ENCODE assay signal across 11 cellular contexts in the genomic region with DNA sequence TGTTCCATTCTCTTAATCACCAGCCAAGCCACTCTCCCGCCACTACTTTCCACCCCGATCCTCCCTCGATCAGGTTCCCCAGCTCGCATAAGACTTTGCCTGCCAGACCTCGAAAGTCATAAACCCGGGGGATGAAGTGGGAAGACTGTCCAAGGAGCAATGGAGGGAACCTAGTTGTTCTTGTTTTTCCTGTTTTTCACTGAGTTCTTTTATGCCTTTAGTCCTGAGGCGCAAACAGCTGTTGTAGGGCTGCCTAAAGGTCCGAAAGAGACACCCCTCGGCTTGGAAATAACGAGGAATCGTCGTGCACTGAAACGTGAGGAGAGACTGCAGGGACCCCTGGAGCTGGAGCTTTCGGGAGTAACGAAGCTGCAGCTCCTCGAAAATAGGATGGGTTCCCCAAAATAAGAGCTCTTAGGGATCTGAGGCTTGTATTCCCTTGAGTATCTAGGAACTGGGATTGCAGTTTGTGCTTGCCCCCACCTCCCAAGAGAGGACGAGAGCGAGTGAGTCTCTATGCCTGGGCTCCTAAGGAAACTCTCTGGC. TPM values are rescaled to one million over a fixed set of nuclear protein-coding genes. Genes with fewer than 3 reads are reported as not detected.
A peak's percentile ranks its signal among the peaks of the same experiment; 100 is the strongest.
DNase-seq lines count a peak whose midpoint lies in the region; ATAC-seq, FAIRE-seq and TF ChIP-seq lines count a peak whose summit lies in the region.
"Had no signal": no experiment of that assay in that cellular context is flagged by ENCODE, and none has a peak within 500 bp of the region (broad histone marks: within the 10 kb centered on the region; RNA-seq: fewer than 3 reads in every experiment).

No MANE protein-coding gene starts in this region.

- no peak for TF ChIP-seq POLR2A in GM12892 (IDR thresholded peaks at IDR 0.05; ENCODE audit: low read depth, low read length)

- H3K9me3 ChIP-seq in SJCRH30 (replicated peaks), result no peaks in the 10 kb centered on the region
- H3K9me3 ChIP-seq in iPS-15b (ENCODE audit: control insufficient read depth, insufficient read depth, low read length), result no peaks in the 10 kb centered on the region
- H3K9me3 ChIP-seq in subcutaneous abdominal adipose tissue (ENCODE audit: control insufficient read depth in 5 of 5, low read length in 5 of 5), result peaks cover 0 to 2% (median 0%) of the 10 kb centered on the region in 5 donors
- H3K9me3 ChIP-seq: upper lobe of right lung had no signal

- H3K9ac ChIP-seq in iPS-15b (ENCODE audit: low read depth, low read length) (no peak overlapping the region), subcutaneous abdominal adipose tissue (ENCODE audit: low read length in 5 of 5) (no peak overlapping the region)

- H3K27me3 Mint-ChIP-seq in activated T-cell treated with anti-CD3 and anti-CD28 coated beads, Interleukin-2, amount 50 U/mL, for 72 hours (ENCODE audit: low read depth), result peaks cover 90% of the 10 kb centered on the region

- no peaks in the 10 kb centered on the region for H3K9me3 Mint-ChIP-seq in activated T-cell treated with anti-CD3 and anti-CD28 coated beads, Interleukin-2, amount 50 U/mL, for 72 hours

- H3K4me3 Mint-ChIP-seq in activated T-cell treated with anti-CD3 and anti-CD28 coated beads, Interleukin-2, amount 50 U/mL, for 72 hours, result peak overlapping the region; percentile 66 to 74

- no peak overlapping the region for H3K27ac Mint-ChIP-seq in activated T-cell treated with anti-CD3 and anti-CD28 coated beads, Interleukin-2, amount 50 U/mL, for 72 hours

- no peaks in the 10 kb centered on the region for H3K4me1 ChIP-seq in SJCRH30
- H3K4me1 ChIP-seq in iPS-15b (ENCODE audit: control insufficient read depth, insufficient read depth, low read length), result peaks cover 3% of the 10 kb centered on the region
- H3K4me1 ChIP-seq in subcutaneous abdominal adipose tissue (ENCODE audit: control insufficient read depth in 5 of 5, insufficient read depth in 5 of 5, low read length in 5 of 5), result peaks cover 0 to 47% (median 33%) of the 10 kb centered on the region in 5 donors

- no peaks in the 10 kb centered on the region for H3K27me3 ChIP-seq in SJCRH30
- peaks cover 95% of the 10 kb centered on the region for H3K27me3 ChIP-seq in iPS-15b (ENCODE audit: control insufficient read depth, insufficient read depth, low read length)
- peaks cover 86 to 98% (median 93%) of the 10 kb centered on the region in 5 donors for H3K27me3 ChIP-seq in subcutaneous abdominal adipose tissue (ENCODE audit: control insufficient read depth in 5 of 5, insufficient read depth in 4 of 5, low read length in 5 of 5)

- ATAC-seq in activated T-cell treated with anti-CD3 and anti-CD28 coated beads, Interleukin-2, amount 50 U/mL, for 72 hours (replicated peaks in 1 of 2), result no peak
- ATAC-seq in HG03432 (IDR thresholded peaks at IDR 0.05; ENCODE audit: unreplicated experiment) (no peak), GM18870 (IDR thresholded peaks at IDR 0.05; ENCODE audit: unreplicated experiment) (no peak)

- H3K36me3 ChIP-seq in SJCRH30, result no peaks in the 10 kb centered on the region
- H3K36me3 ChIP-seq in iPS-15b (ENCODE audit: control insufficient read depth, insufficient read depth, low read length), result no peaks in the 10 kb centered on the region
- H3K36me3 ChIP-seq in subcutaneous abdominal adipose tissue (ENCODE audit: control insufficient read depth in 5 of 5, insufficient read depth in 5 of 5, low read length in 5 of 5), result no peaks in the 10 kb centered on the region
- H3K36me3 ChIP-seq: upper lobe of right lung had no signal

- H3K36me3 Mint-ChIP-seq in activated T-cell treated with anti-CD3 and anti-CD28 coated beads, Interleukin-2, amount 50 U/mL, for 72 hours (ENCODE audit: insufficient read depth in 2 of 2), result peaks cover 0 to 2% of the 10 kb centered on the region in 2 donors

- H3K27ac ChIP-seq in SJCRH30 (peak overlapping the region; percentile 65), subcutaneous abdominal adipose tissue (ENCODE audit: low read depth, low read length) (no peak overlapping the region)
- H3K27ac ChIP-seq: upper lobe of right lung had no signal

- H3K4me1 Mint-ChIP-seq in activated T-cell treated with anti-CD3 and anti-CD28 coated beads, Interleukin-2, amount 50 U/mL, for 72 hours (ENCODE audit: low read depth), result peaks cover 29% of the 10 kb centered on the region

- peak overlapping the region; percentile 73 for H3K4me3 ChIP-seq in SJCRH30
- peak overlapping the region; percentile 27 for H3K4me3 ChIP-seq in iPS-15b (ENCODE audit: low read depth, low read length)
- peak overlapping the region; percentile 7 to 65 (median 50) for H3K4me3 ChIP-seq in subcutaneous abdominal adipose tissue (ENCODE audit: low read depth in 1 of 5, low read length in 5 of 5)

- FAIRE-seq in GM12892 (lab: Jason Lieb, UNC), result no peak

- DNase-seq in activated T-cell treated with anti-CD3 and anti-CD28 coated beads, Interleukin-2, amount 50 U/mL, for 72 hours, result no peak
- DNase-seq in activated T-cell treated with anti-CD3 and anti-CD28 coated beads, Interleukin-2, amount 50 U/mL, for 1 hour, result no peak
- DNase-seq in SJCRH30 (no peak), GM12892 (ENCODE audit: insufficient read length) (no peak)

RNA-seq across cellular contexts. Expression of gene HOXD12, which starts 1.7 kb away (rescaled TPM):
- not detected for total RNA-seq in activated T-cell treated with anti-CD3 and anti-CD28 coated beads, Interleukin-2, amount 50 U/mL, for 72 hours
- 0.10 TPM in 1 of 2 replicates, not detected in the other for total RNA-seq in SJCRH30 (2014; rRNA removed; shearing (Covaris generic))
- not detected for polyA plus RNA-seq in GM12892 (2012; ENCODE audit: missing spikeins)
- total RNA-seq: glomerular endothelial cell, RPMI7951, upper lobe of right lung had no signal

RNA-seq across cellular contexts. Expression of gene HOXD13, which starts 5.4 kb away (rescaled TPM):
- not detected for total RNA-seq in activated T-cell treated with anti-CD3 and anti-CD28 coated beads, Interleukin-2, amount 50 U/mL, for 72 hours
- 11.0 and 13.6 TPM in 2 replicates for total RNA-seq in SJCRH30 (2014; rRNA removed; shearing (Covaris generic))
- 0.11 TPM for polyA plus RNA-seq in GM12892 (2012; ENCODE audit: missing spikeins)
- total RNA-seq: glomerular endothelial cell, upper lobe of right lung had no signal

RNA-seq across cellular contexts. Expression of gene HOXD11, which starts 9.2 kb away (rescaled TPM):
- not detected for total RNA-seq in activated T-cell treated with anti-CD3 and anti-CD28 coated beads, Interleukin-2, amount 50 U/mL, for 72 hours
- 3.1 and 3.7 TPM in 2 replicates for total RNA-seq in SJCRH30 (2014; rRNA removed; shearing (Covaris generic))
- polyA plus RNA-seq in GM12892 (2012; ENCODE audit: missing spikeins), result not detected
- total RNA-seq: RPMI7951, upper lobe of right lung had no signal

RNA-seq across cellular contexts. Expression of gene EVX2, which starts 14.1 kb away (rescaled TPM):
- total RNA-seq in activated T-cell treated with anti-CD3 and anti-CD28 coated beads, Interleukin-2, amount 50 U/mL, for 72 hours, result not detected
- total RNA-seq in SJCRH30 (2014; rRNA removed; shearing (Covaris generic)), result not detected in 2 replicates
- not detected for polyA plus RNA-seq in GM12892 (2012; ENCODE audit: missing spikeins)
- total RNA-seq: glomerular endothelial cell, RPMI7951, upper lobe of right lung had no signal

RNA-seq across cellular contexts. Expression of gene HOXD10, which starts 18.7 kb away (rescaled TPM):
- not detected for total RNA-seq in activated T-cell treated with anti-CD3 and anti-CD28 coated beads, Interleukin-2, amount 50 U/mL, for 72 hours
- 1.3 and 2.2 TPM in 2 replicates for total RNA-seq in SJCRH30 (2014; rRNA removed; shearing (Covaris generic))
- not detected for polyA plus RNA-seq in GM12892 (2012; ENCODE audit: missing spikeins)
- total RNA-seq: RPMI7951 had no signal

Comparison
In these comparisons a context has a peak if more than half of its experiments do, and no peak if none do; other contexts are left out.
1. RNA of gene HOXD13, which starts 5.4 kb away (total RNA-seq): 11.0 to 13.6 TPM in SJCRH30; not detected in activated T-cell treated with anti-CD3 and anti-CD28 coated beads, Interleukin-2, amount 50 U/mL, for 72 hours; every median in the first group is over 10 times any median in the second.
2. Peak in every context shown above with its lines, with median percentiles within 50 percentile points of each other: H3K4me3 ChIP-seq.